Comparison of ENCODE assay signal across 7 cellular contexts in genomic region chr10:81520688-81521087, GRCh38.
"Had no signal": no experiment of that assay in that cellular context is flagged by ENCODE, and none has a peak within 500 bp of the region (broad histone marks: within the 10 kb centered on the region; RNA-seq: fewer than 3 reads in every experiment).

No MANE protein-coding gene starts in this region.

- FAIRE-seq: H1, H54, HTR-8/SVneo had no signal

- H3K4me1 Mint-ChIP-seq: GM23338, H9 had no signal

- H3K27ac Mint-ChIP-seq: GM23338, H9 had no signal

- ATAC-seq: GM23338 had no signal

- DNase-seq: H9, HCEC 1CT, KBM-7 had no signal

- H3K9me3 Mint-ChIP-seq: GM23338, H9 had no signal

- H3K4me2 ChIP-seq: GM23338 had no signal

- H2AFZ ChIP-seq: GM23338 had no signal

- H3K4me3 ChIP-seq: GM23338 had no signal

- H3K4me3 Mint-ChIP-seq: GM23338, H9 had no signal
